1 cellular context compared by ENCODE assay signal in the genomic region with DNA sequence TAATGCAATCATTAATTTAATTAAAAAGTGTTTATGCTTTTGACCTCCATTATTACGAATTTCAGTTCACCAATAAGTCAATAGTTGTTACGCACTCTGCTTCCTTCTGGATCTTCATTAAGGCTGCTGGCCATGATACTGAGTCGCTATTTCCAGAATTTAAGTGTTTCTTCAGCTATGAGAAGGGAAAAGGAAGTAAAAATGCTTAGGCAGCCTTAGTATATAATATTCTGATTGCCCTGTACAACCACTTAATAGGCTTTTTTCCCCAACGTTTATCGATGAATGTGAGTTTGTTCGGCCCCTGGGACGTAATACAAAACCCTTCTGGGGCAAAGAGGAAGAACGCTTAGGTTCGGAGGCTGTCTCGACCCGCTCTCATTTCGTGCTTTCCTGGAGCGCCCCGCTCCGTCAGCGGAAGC.
TF ChIP-seq lines count a peak whose summit lies in the region.

No MANE protein-coding gene starts in this region.

TF ChIP-seq in H1, 55 proteins besides CTCF, POLR2A, EP300 and RAD21:
- TF ChIP-seq ASH2L (IDR thresholded peaks at IDR 0.05; ENCODE audit: low read length) = no peak
- no peak for TF ChIP-seq SIRT6 (IDR thresholded peaks at IDR 0.05; ENCODE audit: low read length)
- peak; percentile 35; the same call in 1 of the 2 replicates for TF ChIP-seq CREB1 (IDR thresholded peaks at IDR 0.05)
- TF ChIP-seq TAF7 (optimal IDR thresholded peaks at IDR 0.05; ENCODE audit: borderline replicate concordance, low read depth, low read length) = no peak
- 0 out of 2 replicates have a peak, but pooled peaks have one; percentile 51 for TF ChIP-seq TBP (IDR thresholded peaks at IDR 0.05; ENCODE audit: low read depth, low read length)
- TF ChIP-seq POLR2AphosphoS5 (IDR thresholded peaks at IDR 0.05; ENCODE audit: low read depth, low read length) = 0 out of 2 replicates have a peak, but pooled peaks have one; percentile 67
- peak; percentile 64; the same call in 1 of the 2 replicates for TF ChIP-seq TAF1 (IDR thresholded peaks at IDR 0.05; ENCODE audit: low read depth, low read length)
- TF ChIP-seq JUND (IDR thresholded peaks at IDR 0.05; ENCODE audit: low read length) = no peak
- no peak for TF ChIP-seq SUZ12 (IDR thresholded peaks at IDR 0.05; ENCODE audit: low read length)
- no peak for TF ChIP-seq POU5F1 (IDR thresholded peaks at IDR 0.05; ENCODE audit: low read depth, low read length)
- no peak for TF ChIP-seq FOSL1 (IDR thresholded peaks at IDR 0.05; ENCODE audit: insufficient read depth, low read depth, low read length)
- TF ChIP-seq BCL11A (IDR thresholded peaks at IDR 0.05; ENCODE audit: low read depth in 2 of 2, low read length in 2 of 2) = no peak
- no peak for TF ChIP-seq CTBP2 (IDR thresholded peaks at IDR 0.05; ENCODE audit: borderline replicate concordance, insufficient read depth, insufficient read length, low read length)
- TF ChIP-seq SIX5 (IDR thresholded peaks at IDR 0.05; ENCODE audit: low read depth, low read length) = no peak
- no peak for TF ChIP-seq EGR1 (IDR thresholded peaks at IDR 0.05; ENCODE audit: borderline replicate concordance, low read depth, low read length)
- TF ChIP-seq MAFK (IDR thresholded peaks at IDR 0.05; ENCODE audit: low read depth, low read length) = no peak
- TF ChIP-seq YY1 (IDR thresholded peaks at IDR 0.05; ENCODE audit: low read depth, low read length) = no peak
- no peak for TF ChIP-seq RBBP5 (IDR thresholded peaks at IDR 0.05; ENCODE audit: borderline replicate concordance, low read depth, low read length)
- no peak for TF ChIP-seq KDM5A (IDR thresholded peaks at IDR 0.05; ENCODE audit: low read length)
- TF ChIP-seq, protein P1, sequence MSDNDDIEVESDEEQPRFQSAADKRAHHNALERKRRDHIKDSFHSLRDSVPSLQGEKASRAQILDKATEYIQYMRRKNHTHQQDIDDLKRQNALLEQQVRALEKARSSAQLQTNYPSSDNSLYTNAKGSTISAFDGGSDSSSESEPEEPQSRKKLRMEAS (IDR thresholded peaks at IDR 0.05) = no peak
- no peak; a peak in 1 of 4 replicates for TF ChIP-seq SIN3A (conservative IDR thresholded peaks at IDR 0.05 in 1 of 2, IDR thresholded peaks at IDR 0.05 in 1 of 2; ENCODE audit: low read depth in 1 of 2, low read length in 2 of 2)
- TF ChIP-seq CBX5 (IDR thresholded peaks at IDR 0.05; ENCODE audit: low read depth, low read length) = no peak
- no peak for TF ChIP-seq JUN (IDR thresholded peaks at IDR 0.05; ENCODE audit: low read depth, low read length)
- TF ChIP-seq NANOG (IDR thresholded peaks at IDR 0.05; ENCODE audit: insufficient read depth, low read depth, low read length, poor library complexity, severe bottlenecking) = no peak
- TF ChIP-seq KDM1A (IDR thresholded peaks at IDR 0.05; ENCODE audit: borderline replicate concordance, low read length) = no peak
- TF ChIP-seq SAP30 (IDR thresholded peaks at IDR 0.05; ENCODE audit: insufficient read depth, insufficient replicate concordance, low read length) = no peak
- no peak for TF ChIP-seq TCF12 (IDR thresholded peaks at IDR 0.05; ENCODE audit: low read depth, low read length)
- no peak for TF ChIP-seq GTF2F1 (IDR thresholded peaks at IDR 0.05; ENCODE audit: borderline replicate concordance, low read depth, low read length)
- TF ChIP-seq BRCA1 (IDR thresholded peaks at IDR 0.05; ENCODE audit: low read depth, low read length) = no peak
